ENCODE assay signal across 1 cellular context in the genomic region with DNA sequence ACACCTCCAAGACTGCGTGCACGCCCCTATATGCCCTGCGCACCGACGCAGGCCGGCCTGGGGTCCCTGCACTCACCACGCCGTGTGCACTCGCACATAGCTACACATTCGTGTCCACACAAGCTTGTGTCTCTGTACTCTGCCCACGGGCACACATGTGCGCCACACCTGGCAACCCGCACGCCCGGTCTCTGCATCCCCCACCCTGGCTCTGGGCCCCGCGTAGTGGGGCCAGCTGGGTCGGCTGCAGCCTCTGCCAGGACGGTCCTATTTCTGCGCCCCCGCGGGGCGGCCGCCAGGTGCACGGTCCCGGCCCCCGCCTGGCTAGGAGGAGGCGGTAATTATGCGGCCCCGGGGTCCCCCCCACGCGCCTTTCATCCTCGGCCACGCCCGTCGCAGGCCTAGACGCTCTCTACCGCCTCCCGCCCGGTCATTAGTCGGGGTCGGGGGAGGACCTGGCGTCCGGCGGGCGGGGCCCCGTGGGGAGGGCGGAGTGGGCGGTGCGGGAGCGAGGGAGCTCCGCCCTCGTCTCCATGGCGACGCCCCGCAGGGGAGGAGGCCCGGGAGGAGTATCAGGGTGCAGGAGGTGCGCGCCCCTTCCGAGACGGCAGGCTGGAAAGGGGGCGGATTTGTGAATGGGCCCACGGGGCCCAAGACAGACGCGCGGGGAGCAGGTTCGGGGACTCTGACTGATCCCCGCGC.
TF ChIP-seq lines count a peak whose summit lies in the region.

No MANE protein-coding gene starts in this region.

TF ChIP-seq in K562, 482 proteins besides CTCF, POLR2A, EP300 and RAD21 (continued from another document and continues in another):
- TF ChIP-seq USF1 (CRISPR knock-in tag; IDR thresholded peaks at IDR 0.05), result peak; percentile 49; the same call in 1 of the 2 replicates
- no peak for TF ChIP-seq TOE1 (IDR thresholded peaks at IDR 0.05; ENCODE audit: borderline replicate concordance)
- 0 out of 2 replicates have a peak, but pooled peaks have one; percentile 36 for TF ChIP-seq TOE1 (CRISPR knock-in tag; IDR thresholded peaks at IDR 0.05; ENCODE audit: borderline replicate concordance, low read depth)
- TF ChIP-seq ETV5 (CRISPR knock-in tag; IDR thresholded peaks at IDR 0.05; ENCODE audit: low read depth), result peak; percentile 55; the same call in 1 of the 2 replicates
- peak; percentile 29; the same call in 1 of the 2 replicates for TF ChIP-seq NCOR1 (IDR thresholded peaks at IDR 0.05)
- 0 out of 4 replicates have a peak, but pooled peaks of 1 of the 2 experiments have one; percentile 30 for TF ChIP-seq RCOR1 (IDR thresholded peaks at IDR 0.05; ENCODE audit: borderline replicate concordance in 1 of 2, low read depth in 2 of 2, low read length in 2 of 2)
- TF ChIP-seq SMC3 (conservative IDR thresholded peaks at IDR 0.05; ENCODE audit: insufficient read depth, low read depth, low read length), result no peak
- TF ChIP-seq DACH1 (IDR thresholded peaks at IDR 0.05; ENCODE audit: partially characterized antibody), result peak; percentile 68
- TF ChIP-seq L3MBTL2 (IDR thresholded peaks at IDR 0.05), result no peak
- peak; percentile 30 for TF ChIP-seq SAP30 (IDR thresholded peaks at IDR 0.05; ENCODE audit: borderline replicate concordance, insufficient read depth, low read depth, low read length, poor library complexity, severe bottlenecking)
- no peak for TF ChIP-seq CC2D1A (IDR thresholded peaks at IDR 0.05)
- TF ChIP-seq ZNF311 (CRISPR knock-in tag; IDR thresholded peaks at IDR 0.05), result no peak
- peak in 1 of 2 experiments; percentile 26; a peak in 1 of 4 replicates for TF ChIP-seq NONO (IDR thresholded peaks at IDR 0.05; ENCODE audit: low read depth in 2 of 2, low read length in 1 of 2)
- TF ChIP-seq ETV6 (IDR thresholded peaks at IDR 0.05; ENCODE audit: borderline replicate concordance in 1 of 2, low read depth in 2 of 2, low read length in 1 of 2), result 0 out of 4 replicates have a peak, but pooled peaks of 1 of the 2 experiments have one; percentile 49
- no peak for TF ChIP-seq ETV6 (CRISPR knock-in tag; IDR thresholded peaks at IDR 0.05; ENCODE audit: borderline replicate concordance)
- peak; percentile 95 for TF ChIP-seq RFX1 (IDR thresholded peaks at IDR 0.05)
- peak; percentile 96 for TF ChIP-seq TCF7 (IDR thresholded peaks at IDR 0.05; ENCODE audit: borderline replicate concordance)
- peak; percentile 80; the same call in 1 of the 2 replicates for TF ChIP-seq ZNF609 (CRISPR knock-in tag; IDR thresholded peaks at IDR 0.05; ENCODE audit: borderline replicate concordance)
- peak in 1 of 2 experiments; percentile 28; a peak in 1 of 4 replicates for TF ChIP-seq KDM4B (IDR thresholded peaks at IDR 0.05; ENCODE audit: borderline replicate concordance in 2 of 2, low read depth in 1 of 2)
- TF ChIP-seq KLF16 (IDR thresholded peaks at IDR 0.05), result peak; percentile 69
- TF ChIP-seq RFX7 (CRISPR knock-in tag; IDR thresholded peaks at IDR 0.05), result 0 out of 2 replicates have a peak, but pooled peaks have one; percentile 25
- TF ChIP-seq ATF4 (CRISPR knock-in tag; IDR thresholded peaks at IDR 0.05), result no peak
- peak; percentile 72; the same call in 1 of the 2 replicates for TF ChIP-seq ZEB2 (IDR thresholded peaks at IDR 0.05)
- no peak for TF ChIP-seq TFAM (CRISPR knock-in tag; conservative IDR thresholded peaks at IDR 0.05)
- peak; percentile 58 to 60 for TF ChIP-seq NRF1 (conservative IDR thresholded peaks at IDR 0.05 in 1 of 2, IDR thresholded peaks at IDR 0.05 in 1 of 2)
- TF ChIP-seq, protein P1, sequence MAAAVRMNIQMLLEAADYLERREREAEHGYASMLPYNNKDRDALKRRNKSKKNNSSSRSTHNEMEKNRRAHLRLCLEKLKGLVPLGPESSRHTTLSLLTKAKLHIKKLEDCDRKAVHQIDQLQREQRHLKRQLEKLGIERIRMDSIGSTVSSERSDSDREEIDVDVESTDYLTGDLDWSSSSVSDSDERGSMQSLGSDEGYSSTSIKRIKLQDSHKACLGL (CRISPR knock-in tag; IDR thresholded peaks at IDR 0.05; ENCODE audit: borderline replicate concordance, poor library complexity, severe bottlenecking), result no peak
- TF ChIP-seq VEZF1 (CRISPR knock-in tag; IDR thresholded peaks at IDR 0.05), result peak; percentile 97
- TF ChIP-seq HNRNPL (IDR thresholded peaks at IDR 0.05; ENCODE audit: low read depth, low read length), result no peak; the same call in 1 of the 2 replicates
- TF ChIP-seq PCBP2 (IDR thresholded peaks at IDR 0.05; ENCODE audit: low read depth, low read length, poor library complexity, severe bottlenecking), result no peak
- TF ChIP-seq, protein P2, sequence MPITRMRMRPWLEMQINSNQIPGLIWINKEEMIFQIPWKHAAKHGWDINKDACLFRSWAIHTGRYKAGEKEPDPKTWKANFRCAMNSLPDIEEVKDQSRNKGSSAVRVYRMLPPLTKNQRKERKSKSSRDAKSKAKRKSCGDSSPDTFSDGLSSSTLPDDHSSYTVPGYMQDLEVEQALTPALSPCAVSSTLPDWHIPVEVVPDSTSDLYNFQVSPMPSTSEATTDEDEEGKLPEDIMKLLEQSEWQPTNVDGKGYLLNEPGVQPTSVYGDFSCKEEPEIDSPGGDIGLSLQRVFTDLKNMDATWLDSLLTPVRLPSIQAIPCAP (CRISPR knock-in tag; IDR thresholded peaks at IDR 0.05; ENCODE audit: borderline replicate concordance), result no peak
- TF ChIP-seq SIN3A (IDR thresholded peaks at IDR 0.05; ENCODE audit: borderline replicate concordance in 2 of 2, control insufficient read depth in 1 of 2, low read depth in 2 of 2, low read length in 2 of 2), result peak in 1 of 2 experiments; percentile 31; a peak in 1 of 4 replicates
- TF ChIP-seq CEBPZ (IDR thresholded peaks at IDR 0.05; ENCODE audit: borderline replicate concordance, low read depth, low read length), result no peak
- TF ChIP-seq KDM2B (CRISPR knock-in tag; IDR thresholded peaks at IDR 0.05), result no peak
- no peak for TF ChIP-seq ZNF23 (CRISPR knock-in tag; IDR thresholded peaks at IDR 0.05)
- TF ChIP-seq LEF1 (IDR thresholded peaks at IDR 0.05), result peak; percentile 90
- TF ChIP-seq MAX (CRISPR knock-in tag; IDR thresholded peaks at IDR 0.05), result peak; percentile 80
- TF ChIP-seq SP1 (CRISPR knock-in tag; IDR thresholded peaks at IDR 0.05), result peak; percentile 87
- TF ChIP-seq SMARCE1 (IDR thresholded peaks at IDR 0.05), result peak; percentile 30; the same call in 1 of the 2 replicates
- TF ChIP-seq TRIM28 (IDR thresholded peaks at IDR 0.05), result no peak
- TF ChIP-seq KLF1 (tag; IDR thresholded peaks at IDR 0.05), result no peak
- TF ChIP-seq MTF1 (CRISPR knock-in tag; IDR thresholded peaks at IDR 0.05; ENCODE audit: borderline replicate concordance), result no peak
- TF ChIP-seq E2F5 (CRISPR knock-in tag; IDR thresholded peaks at IDR 0.05), result 0 out of 2 replicates have a peak, but pooled peaks have one; percentile 67
